ENCODE assay signal across 11 cellular contexts in genomic region chr17:75894049-75894742, GRCh38. TPM values are rescaled to one million over a fixed set of nuclear protein-coding genes. Genes with fewer than 3 reads are reported as not detected.
DNase-seq lines count a peak whose midpoint lies in the region; ATAC-seq and TF ChIP-seq lines count a peak whose summit lies in the region.
"Had no signal": no experiment of that assay in that cellular context is flagged by ENCODE, and none has a peak within 500 bp of the region (broad histone marks: within the 10 kb centered on the region; RNA-seq: fewer than 3 reads in every experiment).

No MANE protein-coding gene starts in this region.

- peaks cover 32% of the 10 kb centered on the region for H3K36me3 Mint-ChIP-seq in MCF 10A (ENCODE audit: insufficient read depth, unreplicated experiment)
- peaks cover 0 to 13% (median 0%) of the 10 kb centered on the region in 5 donors for H3K36me3 Mint-ChIP-seq in naive thymus-derived CD4-positive, alpha-beta T cell

- H3K27ac Mint-ChIP-seq in MCF 10A (ENCODE audit: low read depth, unreplicated experiment): no peak overlapping the region
- H3K27ac Mint-ChIP-seq in naive thymus-derived CD4-positive, alpha-beta T cell: peak overlapping the region in 8 of 9 donors; percentile 65 to 90 (median 80)

- no peak overlapping the region for H3K9ac ChIP-seq in adipocyte (ENCODE audit: low read length)

- no peaks in the 10 kb centered on the region for H3K9me3 ChIP-seq in breast epithelium
- H3K9me3 ChIP-seq in adipocyte (ENCODE audit: control insufficient read depth, low read length): no peaks in the 10 kb centered on the region
- no peaks in the 10 kb centered on the region for H3K9me3 ChIP-seq in naive thymus-derived CD4-positive, alpha-beta T cell (ENCODE audit: control insufficient read depth in 2 of 3, low read length in 3 of 3)
- no peaks in the 10 kb centered on the region for H3K9me3 ChIP-seq in uterus
- H3K9me3 ChIP-seq in hepatocyte (ENCODE audit: low read depth): no peaks in the 10 kb centered on the region

- H3K4me3 Mint-ChIP-seq in MCF 10A (ENCODE audit: unreplicated experiment): no peak overlapping the region
- H3K4me3 Mint-ChIP-seq in naive thymus-derived CD4-positive, alpha-beta T cell: peak overlapping the region; percentile 13 to 85 (median 51)

- intact Hi-C loops in breast epithelium (cut with DNase I; ENCODE audit: low total_unique reads) (no loop called here), MCF 10A (cut with micrococcal nuclease) (no loop called here), uterus (cut with DNase I; ENCODE audit: low total_unique reads) (loop anchor here (10.0 kb wide), 1 partner anchor 49 kb away; the partner anchor contains the start of gene UNC13D)
- intact Hi-C loops in naive thymus-derived CD4-positive, alpha-beta T cell (cut with micrococcal nuclease): no loop called here

- no peaks in the 10 kb centered on the region for H3K9me3 Mint-ChIP-seq in MCF 10A (ENCODE audit: unreplicated experiment)
- no peaks in the 10 kb centered on the region for H3K9me3 Mint-ChIP-seq in naive thymus-derived CD4-positive, alpha-beta T cell

- H3K79me2 ChIP-seq in hepatocyte: peaks cover 15% of the 10 kb centered on the region

- H2AFZ ChIP-seq in hepatocyte: no peak overlapping the region

- H3K4me1 Mint-ChIP-seq in MCF 10A (ENCODE audit: insufficient read depth, unreplicated experiment): peaks cover 19% of the 10 kb centered on the region
- peaks cover 22 to 32% (median 28%) of the 10 kb centered on the region in 7 donors for H3K4me1 Mint-ChIP-seq in naive thymus-derived CD4-positive, alpha-beta T cell

- CTCF ChIA-PET in MCF 10A (lab: Yijun Ruan, JAX): interaction anchor here (0.6 to 0.9 kb wide), 3 partner anchors 48 to 369 kb away, joined by 3 to 4 read pairs (median 3); partner anchors contain the start of genes LLGL2 and SMIM5
- CTCF ChIA-PET in naive thymus-derived CD4-positive, alpha-beta T cell (lab: Charles Lee): no interaction called here

- DNase-seq in breast epithelium (ENCODE audit: low spot score in 2 of 2): no peak
- no peak for DNase-seq in MCF 10A (ENCODE audit: unreplicated experiment)
- DNase-seq in adipocyte (ENCODE audit: low read depth): no peak
- no peak for DNase-seq in naive thymus-derived CD4-positive, alpha-beta T cell
- DNase-seq in uterus: peak in 1 of 2 donors; percentile 55
- no peak for DNase-seq in hepatocyte (ENCODE audit: low spot score)
- no peak for DNase-seq in OCI-M2 (lab: John Stamatoyannopoulos, UW; ENCODE audit: unreplicated experiment)
- DNase-seq in mesenteric fat pad (ENCODE audit: low spot score): no peak
- DNase-seq: activated CD4-positive, alpha-beta T cell treated with anti-CD3 and anti-CD28 coated beads for 48 hours; hypothalamus; NCI-H1105 had no signal

- POLR2A ChIA-PET in MCF 10A (lab: Yijun Ruan, JAX): interaction anchor here (0.7 to 5.0 kb wide), 5 partner anchors 10 to 464 kb away, joined by 3 to 80 read pairs (median 4); partner anchors contain the start of genes MRPL38, TRIM47 and WBP2
- POLR2A ChIA-PET in naive thymus-derived CD4-positive, alpha-beta T cell (lab: Charles Lee): interaction anchor here (0.9 to 7.1 kb wide), 8 partner anchors 8 to 118 kb away, joined by 3 to 106 read pairs (median 6); partner anchors contain the start of genes MRPL38, TRIM47, UNC13D and WBP2

- H3K27me3 Mint-ChIP-seq in MCF 10A (ENCODE audit: insufficient read depth, unreplicated experiment): no peaks in the 10 kb centered on the region
- H3K27me3 Mint-ChIP-seq in naive thymus-derived CD4-positive, alpha-beta T cell: no peaks in the 10 kb centered on the region

- H3K27me3 ChIP-seq in breast epithelium (no peaks in the 10 kb centered on the region), adipocyte (replicated peaks; ENCODE audit: control insufficient read depth, insufficient read depth, low read length) (no peaks in the 10 kb centered on the region), uterus (no peaks in the 10 kb centered on the region), hepatocyte (no peaks in the 10 kb centered on the region)
- no peaks in the 10 kb centered on the region for H3K27me3 ChIP-seq in naive thymus-derived CD4-positive, alpha-beta T cell (ENCODE audit: control insufficient read depth in 2 of 2, insufficient read depth in 2 of 2, low read length in 2 of 2)

- no peaks in the 10 kb centered on the region for H3K9me2 ChIP-seq in hepatocyte (replicated peaks; ENCODE audit: insufficient read depth)

- WGBS in hepatocyte (ENCODE audit: low lambda C conversion rate, missing lambda C conversion rate): 77% methylated on average over 22 of the region's 22 CpGs

- peak overlapping the region in 1 of 3 donors; percentile 84 for H3K4me3 ChIP-seq in breast epithelium
- peak overlapping the region; percentile 85 for H3K4me3 ChIP-seq in adipocyte (ENCODE audit: low read length)
- no peak overlapping the region for H3K4me3 ChIP-seq in naive thymus-derived CD4-positive, alpha-beta T cell (ENCODE audit: low read length)
- H3K4me3 ChIP-seq in uterus: no peak overlapping the region
- no peak overlapping the region for H3K4me3 ChIP-seq in hepatocyte

- TF ChIP-seq CTCF in breast epithelium (IDR thresholded peaks at IDR 0.05) (no peak), MCF 10A (IDR thresholded peaks at IDR 0.05; ENCODE audit: unreplicated experiment) (no peak), uterus (IDR thresholded peaks at IDR 0.05) (no peak), hepatocyte (IDR thresholded peaks at IDR 0.05; ENCODE audit: poor library complexity) (no peak)

- TF ChIP-seq POLR2A in breast epithelium (IDR thresholded peaks at IDR 0.05): no peak
- TF ChIP-seq POLR2A in uterus (IDR thresholded peaks at IDR 0.05): no peak

- H4K20me1 ChIP-seq in hepatocyte (ENCODE audit: insufficient read depth, poor library complexity, severe bottlenecking): no peaks in the 10 kb centered on the region

- H3K4me2 ChIP-seq in hepatocyte: no peak overlapping the region

- BruUV-seq in MCF 10A (replicated peaks; lab: Mats Ljungman, UMichigan): no TSS peak

- no peaks in the 10 kb centered on the region for H3K36me3 ChIP-seq in breast epithelium
- peaks cover 19% of the 10 kb centered on the region for H3K36me3 ChIP-seq in adipocyte (ENCODE audit: control insufficient read depth, insufficient read depth, low read length, severe bottlenecking)
- peaks cover 0 to 41% (median 0%) of the 10 kb centered on the region in 3 experiments for H3K36me3 ChIP-seq in naive thymus-derived CD4-positive, alpha-beta T cell (ENCODE audit: control insufficient read depth in 2 of 3, insufficient read depth in 3 of 3, low read length in 3 of 3)
- no peaks in the 10 kb centered on the region for H3K36me3 ChIP-seq in uterus
- no peaks in the 10 kb centered on the region for H3K36me3 ChIP-seq in hepatocyte (replicated peaks; ENCODE audit: insufficient read depth, low read depth)

- peaks cover 0 to 16% of the 10 kb centered on the region in 2 donors for H3K4me1 ChIP-seq in breast epithelium
- peaks cover 30% of the 10 kb centered on the region for H3K4me1 ChIP-seq in adipocyte (ENCODE audit: control insufficient read depth, insufficient read depth, low read length)
- peaks cover 8 to 12% of the 10 kb centered on the region in 2 donors for H3K4me1 ChIP-seq in naive thymus-derived CD4-positive, alpha-beta T cell (ENCODE audit: control insufficient read depth in 2 of 2, insufficient read depth in 2 of 2, low read length in 2 of 2)
- peaks cover 0 to 13% of the 10 kb centered on the region in 2 donors for H3K4me1 ChIP-seq in uterus
- peaks cover 11% of the 10 kb centered on the region for H3K4me1 ChIP-seq in hepatocyte (ENCODE audit: insufficient read depth)

- no peak for ATAC-seq in naive thymus-derived CD4-positive, alpha-beta T cell

- H3K27ac ChIP-seq in breast epithelium: peak overlapping the region; percentile 90 to 92
- H3K27ac ChIP-seq in naive thymus-derived CD4-positive, alpha-beta T cell (ENCODE audit: low read depth, low read length): no peak overlapping the region
- H3K27ac ChIP-seq in uterus: peak overlapping the region; percentile 92 to 93
- no peak overlapping the region for H3K27ac ChIP-seq in hepatocyte

RNA-seq across cellular contexts. Expression of gene TRIM65, which starts 2.6 kb away (rescaled TPM):
- 10 to 100 TPM; 16.7 to 28.8 (median 23.3) TPM for total RNA-seq in breast epithelium
- 15.9 and 17.4 TPM in 2 replicates for total RNA-seq in MCF 10A (2022)
- total RNA-seq in naive thymus-derived CD4-positive, alpha-beta T cell: 10 to 100 TPM; 20.9 to 37.7 (median 29.6) TPM
- polyA plus RNA-seq in naive thymus-derived CD4-positive, alpha-beta T cell: 10 to 100 TPM; 14.9 to 29.6 TPM
- total RNA-seq in uterus: 10 to 100 TPM; 20.0 to 36.9 (median 30.1) TPM
- 10.9 and 12.5 TPM in 2 replicates for total RNA-seq in hepatocyte
- polyA plus RNA-seq in hepatocyte: 10.7 and 16.8 TPM in 2 replicates
- total RNA-seq in mesenteric fat pad: 20.9 TPM

RNA-seq across cellular contexts. Expression of gene MRPL38, which starts 10.5 kb away (rescaled TPM):
- total RNA-seq in breast epithelium (10 to 100 TPM; 29.4 to 39.0 (median 36.6) TPM), MCF 10A (2022) (97.9 and 111 TPM in 2 replicates), uterus (10 to 100 TPM; 32.3 to 99.8 (median 47.8) TPM), hepatocyte (40.4 and 50.2 TPM in 2 replicates), mesenteric fat pad (70.8 TPM)
- 100 to 1,000 TPM in 4 of 5 experiments, 10 to 100 TPM in 1; 81.0 to 154 (median 128) TPM for total RNA-seq in naive thymus-derived CD4-positive, alpha-beta T cell
- polyA plus RNA-seq in naive thymus-derived CD4-positive, alpha-beta T cell: 10 to 100 TPM; 64.6 to 72.2 TPM
- polyA plus RNA-seq in hepatocyte: 124 and 134 TPM in 2 replicates

RNA-seq across cellular contexts. Expression of gene TRIM47, which starts 15.8 kb away (rescaled TPM):
- total RNA-seq in breast epithelium (10 to 100 TPM; 15.4 to 26.1 (median 23.3) TPM), MCF 10A (2022) (23.6 and 25.7 TPM in 2 replicates), uterus (10 to 100 TPM in 3 of 4 donors, 1 to 10 TPM in 1; 6.8 to 70.1 (median 19.0) TPM), hepatocyte (13.0 and 15.5 TPM in 2 replicates), mesenteric fat pad (35.7 TPM)
- 10 to 100 TPM in 1 of 5 experiments, 1 to 10 TPM in 4; 2.5 to 25.6 (median 8.7) TPM for total RNA-seq in naive thymus-derived CD4-positive, alpha-beta T cell
- polyA plus RNA-seq in naive thymus-derived CD4-positive, alpha-beta T cell: 1 to 10 TPM; 6.3 to 7.7 TPM
- 36.9 and 42.9 TPM in 2 replicates for polyA plus RNA-seq in hepatocyte

RNA-seq across cellular contexts. Expression of gene WBP2, which starts 39.1 kb away (rescaled TPM):
- total RNA-seq in breast epithelium (10 to 100 TPM; 44.9 to 63.2 (median 62.9) TPM), MCF 10A (2022) (55.7 and 97.9 TPM in 2 replicates), uterus (100 to 1,000 TPM in 1 of 4 donors, 10 to 100 TPM in 3; 19.7 to 115 (median 34.5) TPM), hepatocyte (22.8 and 29.0 TPM in 2 replicates), mesenteric fat pad (125 TPM)
- total RNA-seq in naive thymus-derived CD4-positive, alpha-beta T cell: 100 to 1,000 TPM in 3 of 5 experiments, 10 to 100 TPM in 2; 87.7 to 159 (median 112) TPM
- polyA plus RNA-seq in naive thymus-derived CD4-positive, alpha-beta T cell: 10 to 100 TPM; 84.8 to 99.4 TPM
- polyA plus RNA-seq in hepatocyte: 129 and 143 TPM in 2 replicates

RNA-seq across cellular contexts. Expression of gene FBF1, which starts 46.6 kb away (rescaled TPM):
- 10 to 100 TPM in 2 of 3 donors, 1 to 10 TPM in 1; 7.7 to 18.7 (median 17.7) TPM for total RNA-seq in breast epithelium
- total RNA-seq in MCF 10A (2022): 14.0 and 18.8 TPM in 2 replicates
- 10 to 100 TPM; 19.9 to 48.1 (median 29.0) TPM for total RNA-seq in naive thymus-derived CD4-positive, alpha-beta T cell
- 1 to 10 TPM; 2.5 to 7.2 TPM for polyA plus RNA-seq in naive thymus-derived CD4-positive, alpha-beta T cell
- total RNA-seq in uterus: 10 to 100 TPM; 11.0 to 16.5 (median 14.2) TPM
- total RNA-seq in hepatocyte: 3.0 and 6.1 TPM in 2 replicates
- 9.7 and 11.0 TPM in 2 replicates for polyA plus RNA-seq in hepatocyte
- 5.5 TPM for total RNA-seq in mesenteric fat pad

Comparison
In these comparisons a context has a peak if more than half of its experiments do, and no peak if none do; other contexts are left out.
1. H3K27ac ChIP-seq: peak in breast epithelium (2 of 2) and uterus (2 of 2); none in naive thymus-derived CD4-positive, alpha-beta T cell (single experiment) and hepatocyte (single experiment).